ENCODE assay signal across 21 cellular contexts in genomic region chr4:133347409-133347808, GRCh38.
"Had no signal": no experiment of that assay in that cellular context is flagged by ENCODE, and none has a peak within 500 bp of the region (broad histone marks: within the 10 kb centered on the region; RNA-seq: fewer than 3 reads in every experiment).

No MANE protein-coding gene starts in this region.

- DNase-seq: cortex of kidney; dorsolateral prefrontal cortex; effector CD8-positive, alpha-beta T cell; heart left ventricle; hippocampal formation; kidney glomerular epithelial cell; mesendoderm; naive thymus-derived CD4-positive, alpha-beta T cell; nephron progenitor cell; posterior cingulate gyrus; sigmoid colon; stimulated activated CD4-positive, alpha-beta T cell treated with anti-CD3 and anti-CD28 coated beads, Interleukin-2, amount 100 ng/mL, for 24 hours; stimulated activated CD4-positive, alpha-beta T cell treated with anti-CD3 and anti-CD28 coated beads, Interleukin-4, amount 100 ng/mL, for 4 hours; stimulated activated naive CD4-positive, alpha-beta T cell; stomach; substantia nigra; transverse colon had no signal

- H3K4me3 Mint-ChIP-seq: naive thymus-derived CD4-positive, alpha-beta T cell; nephron progenitor cell had no signal

- H3K36me3 Mint-ChIP-seq: naive thymus-derived CD4-positive, alpha-beta T cell had no signal

- H3K27ac Mint-ChIP-seq: naive thymus-derived CD4-positive, alpha-beta T cell; nephron progenitor cell had no signal

- ATAC-seq: esophagus mucosa; heart left ventricle; naive thymus-derived CD4-positive, alpha-beta T cell had no signal

- H3K4me3 ChIP-seq: dorsolateral prefrontal cortex, heart left ventricle, right atrium auricular region, sigmoid colon, skin epidermis, stomach, thoracic aorta, transverse colon had no signal

- H3K4me1 Mint-ChIP-seq: naive thymus-derived CD4-positive, alpha-beta T cell; nephron progenitor cell had no signal

- H3K9me3 Mint-ChIP-seq: nephron progenitor cell had no signal

- H3K27me3 Mint-ChIP-seq: naive thymus-derived CD4-positive, alpha-beta T cell had no signal
